15 cellular contexts compared by ENCODE assay signal in the genomic region with DNA sequence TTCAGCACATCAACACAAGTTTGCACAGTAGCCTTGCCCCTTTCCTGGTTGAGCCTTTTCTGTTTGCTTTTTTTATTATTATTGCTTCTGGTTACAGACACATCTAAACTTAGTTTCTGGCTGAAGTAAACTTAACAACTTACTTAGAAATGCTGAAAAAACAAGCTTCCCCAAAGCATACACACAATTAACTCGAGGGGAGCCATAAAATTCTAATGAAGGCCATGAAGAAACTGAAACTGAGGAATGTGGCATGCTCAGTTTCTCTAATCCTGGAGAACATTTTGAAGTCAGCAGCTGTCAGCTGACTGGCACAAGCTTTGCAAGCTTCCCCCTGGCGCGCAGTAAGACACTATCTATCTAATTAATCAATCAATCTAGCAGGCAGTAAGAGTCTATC. TPM values are rescaled to one million over a fixed set of nuclear protein-coding genes. Genes with fewer than 3 reads are reported as not detected.
DNase-seq lines count a peak whose midpoint lies in the region; ATAC-seq and TF ChIP-seq lines count a peak whose summit lies in the region.
"Had no signal": no experiment of that assay in that cellular context is flagged by ENCODE, and none has a peak within 500 bp of the region (broad histone marks: within the 10 kb centered on the region; RNA-seq: fewer than 3 reads in every experiment).

No MANE protein-coding gene starts in this region.

- peaks cover 86% of the 10 kb centered on the region for H3K79me2 ChIP-seq in GM23248 (ENCODE audit: insufficient read depth)

- no peak overlapping the region for H2AFZ ChIP-seq in GM23248
- no peak overlapping the region for H2AFZ ChIP-seq in mesenchymal stem cell (ENCODE audit: low read depth, low read length)

- H2BK15ac ChIP-seq in mesenchymal stem cell (ENCODE audit: low read depth, poor library complexity, severe bottlenecking), result no peak overlapping the region

- H4K91ac ChIP-seq in mesenchymal stem cell (ENCODE audit: low read length), result no peak overlapping the region

- H3K4me1 ChIP-seq in GM23248 (ENCODE audit: insufficient read depth) (peaks cover 25% of the 10 kb centered on the region), body of pancreas (peaks cover 43% of the 10 kb centered on the region), left lung (peaks cover 27 to 56% of the 10 kb centered on the region in 2 donors), mesenchymal stem cell (ENCODE audit: control insufficient read depth, insufficient read depth, low read depth, low read length) (peaks cover 8% of the 10 kb centered on the region)

- H3K14ac ChIP-seq in mesenchymal stem cell (ENCODE audit: low read length in 2 of 2), result no peak overlapping the region

- H2BK120ac ChIP-seq in mesenchymal stem cell (ENCODE audit: low read depth, low read length), result no peak overlapping the region

- in situ Hi-C loops in GM23248 (cut with MboI), result loop anchor here (25.0 kb wide), 1 partner anchor 205 kb away; no protein-coding TSS in a partner anchor

- H3K18ac ChIP-seq in mesenchymal stem cell (ENCODE audit: low read depth in 1 of 2, low read length in 2 of 2), result no peak overlapping the region

- H3K9me3 ChIP-seq in GM23248 (ENCODE audit: low read depth), result no peaks in the 10 kb centered on the region
- H3K9me3 ChIP-seq in body of pancreas, result no peaks in the 10 kb centered on the region
- no peaks in the 10 kb centered on the region for H3K9me3 ChIP-seq in left lung
- no peaks in the 10 kb centered on the region for H3K9me3 ChIP-seq in mesenchymal stem cell (ENCODE audit: control insufficient read depth, low read length)

- H3K79me1 ChIP-seq in mesenchymal stem cell (replicated peaks; ENCODE audit: low read length, poor library complexity, severe bottlenecking), result peaks cover 9% of the 10 kb centered on the region

- no peak overlapping the region for H3K23ac ChIP-seq in mesenchymal stem cell (ENCODE audit: low read length in 2 of 2)

- no peaks in the 10 kb centered on the region for H3K9me2 ChIP-seq in GM23248 (ENCODE audit: insufficient read depth)

- H3K27ac ChIP-seq in GM23248 (no peak overlapping the region), body of pancreas (peak overlapping the region in 3 of 4 donors; percentile 28 to 99 (median 39)), left lung (peak overlapping the region; percentile 10 to 46), mesenchymal stem cell (ENCODE audit: low read length, poor library complexity, severe bottlenecking) (no peak overlapping the region)

- DNase-seq in GM23248 (no peak), body of pancreas (no peak), left lung (no peak), skeletal muscle cell (ENCODE audit: low read depth) (no peak), NCI-H524 (lab: John Stamatoyannopoulos, UW) (no peak), mesenchymal stem cell (no peak)
- no peak for DNase-seq in stimulated activated CD4-positive, alpha-beta T cell treated with anti-CD3 and anti-CD28 coated beads, Interleukin-12 subunit alpha, Interleukin-12 subunit beta, amount 100 ng/mL, for 4 hours
- DNase-seq: activated CD4-positive, alpha-beta T cell treated with anti-CD3 and anti-CD28 coated beads, Interleukin-2, amount 10 ng/mL, durations not matched to agents 7 days and 5 days; central memory CD4-positive, alpha-beta T cell; GOT3; naive thymus-derived CD4-positive, alpha-beta T cell; retina; stimulated activated CD4-positive, alpha-beta T cell treated with anti-CD3 and anti-CD28 coated beads, Interleukin-4, amount 100 ng/mL, for 1 hour had no signal

- H3K9ac ChIP-seq in GM23248 (no peak overlapping the region), mesenchymal stem cell (ENCODE audit: low read length) (no peak overlapping the region)

- H3F3A ChIP-seq in GM23248 (ENCODE audit: insufficient read depth), result peaks cover 40% of the 10 kb centered on the region

- no peak overlapping the region for H2AK5ac ChIP-seq in mesenchymal stem cell (ENCODE audit: low read length, severe bottlenecking)

- intact Hi-C loops in body of pancreas (cut with DNase I), result no loop called here
- intact Hi-C loops in left lung (cut with DNase I), result loop anchor here in 1 of 2 donors (10.0 kb wide), 1 partner anchor 138 kb away; no protein-coding TSS in a partner anchor

- 0 out of 2 replicates have a peak overlapping the region, but pooled peaks have one; percentile 4 for H3K4me3 ChIP-seq in GM23248
- H3K4me3 ChIP-seq in body of pancreas, result no peak overlapping the region
- H3K4me3 ChIP-seq in left lung, result no peak overlapping the region
- peak overlapping the region; percentile 84 for H3K4me3 ChIP-seq in skeletal muscle cell (ENCODE audit: low read depth, low read length)
- H3K4me3 ChIP-seq in mesenchymal stem cell (ENCODE audit: insufficient read depth in 1 of 2, low read depth in 1 of 2, low read length in 2 of 2), result no peak overlapping the region

- no peak overlapping the region for H3K4ac ChIP-seq in mesenchymal stem cell (ENCODE audit: low read depth in 1 of 2, low read length in 2 of 2)

- H3K4me2 ChIP-seq in GM23248 (ENCODE audit: unreplicated experiment), result peak overlapping the region; percentile 39
- no peak overlapping the region for H3K4me2 ChIP-seq in mesenchymal stem cell (ENCODE audit: low read length, poor library complexity, severe bottlenecking)

- no peak overlapping the region for H2BK12ac ChIP-seq in mesenchymal stem cell (ENCODE audit: low read length in 2 of 2)

- H3K27me3 ChIP-seq in GM23248 (replicated peaks; ENCODE audit: insufficient read depth), result no peaks in the 10 kb centered on the region
- no peaks in the 10 kb centered on the region for H3K27me3 ChIP-seq in body of pancreas
- peaks cover 0 to 44% of the 10 kb centered on the region in 2 donors for H3K27me3 ChIP-seq in left lung
- H3K27me3 ChIP-seq in mesenchymal stem cell (ENCODE audit: control insufficient read depth in 1 of 2, insufficient read depth in 1 of 2, low read length in 2 of 2), result peaks cover 0 to 9% of the 10 kb centered on the region in 2 experiments

- no peak for TF ChIP-seq POLR2A in body of pancreas (IDR thresholded peaks at IDR 0.05)

- H2BK5ac ChIP-seq in mesenchymal stem cell (ENCODE audit: low read depth, low read length, poor library complexity, severe bottlenecking), result no peak overlapping the region

- H4K8ac ChIP-seq in mesenchymal stem cell (ENCODE audit: low read length), result no peak overlapping the region

- WGBS in GM23248 (ENCODE audit: low coverage in 1 of 2, low lambda C conversion rate in 2 of 2, missing lambda C conversion rate in 2 of 2), 2 experiments, result 75 to 80% methylated on average over 3 of the region's 3 CpGs
- 14 to 22% methylated on average over 3 of the region's 3 CpGs for WGBS in body of pancreas, 2 donors
- 54% methylated on average over 3 of the region's 3 CpGs for WGBS in mesenchymal stem cell

- TF ChIP-seq CTCF in body of pancreas (IDR thresholded peaks at IDR 0.05) (no peak), left lung (IDR thresholded peaks at IDR 0.05) (no peak)

- peaks cover 9% of the 10 kb centered on the region; the same call in 1 of the 2 replicates for H4K20me1 ChIP-seq in GM23248 (ENCODE audit: insufficient read depth)

- no peaks in the 10 kb centered on the region for H3K36me3 ChIP-seq in GM23248 (ENCODE audit: low read depth)
- H3K36me3 ChIP-seq in body of pancreas (replicated peaks in 1 of 2; ENCODE audit: insufficient read depth in 1 of 2, low read depth in 2 of 2), result no peaks in the 10 kb centered on the region
- H3K36me3 ChIP-seq in left lung, result no peaks in the 10 kb centered on the region
- no peaks in the 10 kb centered on the region for H3K36me3 ChIP-seq in mesenchymal stem cell (ENCODE audit: control insufficient read depth in 1 of 2, insufficient read depth in 2 of 2, low read depth in 1 of 2, low read length in 2 of 2)

- ATAC-seq in body of pancreas, result no peak
- ATAC-seq in left lung, result no peak
- no peak for ATAC-seq in HG02763 (IDR thresholded peaks at IDR 0.05; ENCODE audit: unreplicated experiment)
- ATAC-seq: HepG2; naive thymus-derived CD4-positive, alpha-beta T cell had no signal

RNA-seq across cellular contexts. Expression of a gene that starts 3.7 kb away (rescaled TPM):
- 43.2 and 49.1 TPM in 2 replicates for total RNA-seq in GM23248 (2014; rRNA removed; shearing (Covaris generic))
- polyA plus RNA-seq in GM23248 (2016; fragmentation: Nextera tagmentation; extraction: Ambion mirVana), result 42.2 and 47.0 TPM in 2 replicates
- total RNA-seq in body of pancreas, result 100 to 1,000 TPM in 1 of 2 donors, 10 to 100 TPM in 1; 35.8 to 162 TPM
- total RNA-seq in left lung, result 10 to 100 TPM; 32.6 to 37.0 TPM
- polyA plus RNA-seq in mesenchymal stem cell (2013, experiment 1 of 2), result 73.4 TPM
- polyA plus RNA-seq in mesenchymal stem cell (2013, experiment 2 of 2), result 68.5 TPM

Comparison
In these comparisons a context has a peak if more than half of its experiments do, and no peak if none do; other contexts are left out.
1. H3K27ac ChIP-seq: peak in body of pancreas (3 of 4) and left lung (2 of 2); none in GM23248 (single experiment) and mesenchymal stem cell (single experiment).
2. H3K4me3 ChIP-seq: peak in GM23248 (single experiment) and skeletal muscle cell (single experiment); none in body of pancreas (0 of 2), left lung (0 of 2) and mesenchymal stem cell (0 of 2).